1 cellular context compared by ENCODE assay signal in the genomic region with DNA sequence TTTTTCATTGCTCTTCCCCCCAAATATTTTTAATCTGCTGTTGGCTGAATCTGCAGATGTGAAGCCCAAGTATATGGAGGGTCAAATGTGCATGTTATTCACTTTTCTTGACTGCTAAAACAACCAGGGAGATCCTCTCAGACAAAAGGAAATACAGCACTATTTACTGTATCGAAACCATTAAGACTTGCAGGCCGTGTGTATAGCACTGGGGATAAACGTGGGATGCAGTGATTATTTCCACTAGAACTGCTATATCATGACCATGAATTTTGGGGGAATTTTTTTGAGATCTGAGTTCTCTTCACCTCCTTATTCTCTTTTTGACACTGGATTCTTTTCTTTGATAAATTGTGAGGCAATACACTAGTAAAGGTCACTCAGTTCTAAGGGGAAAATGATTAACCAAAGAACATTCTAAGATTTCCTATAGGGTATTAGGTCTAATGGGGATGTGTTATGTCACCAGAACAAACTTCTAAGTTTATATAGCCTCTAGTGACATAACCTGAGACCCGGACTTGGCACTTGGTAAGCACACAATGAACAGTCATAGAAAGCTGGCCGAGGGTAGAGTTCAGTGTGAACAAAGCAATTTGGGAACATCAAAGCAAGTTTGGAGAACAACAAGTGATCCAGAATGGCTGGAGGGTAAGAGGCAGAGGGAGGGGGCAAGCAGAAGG.
TF ChIP-seq lines count a peak whose summit lies in the region.

No MANE protein-coding gene starts in this region.

TF ChIP-seq in A549, 52 proteins besides CTCF, POLR2A, EP300 and RAD21 (continued from another document):
- TF ChIP-seq, protein P1, sequence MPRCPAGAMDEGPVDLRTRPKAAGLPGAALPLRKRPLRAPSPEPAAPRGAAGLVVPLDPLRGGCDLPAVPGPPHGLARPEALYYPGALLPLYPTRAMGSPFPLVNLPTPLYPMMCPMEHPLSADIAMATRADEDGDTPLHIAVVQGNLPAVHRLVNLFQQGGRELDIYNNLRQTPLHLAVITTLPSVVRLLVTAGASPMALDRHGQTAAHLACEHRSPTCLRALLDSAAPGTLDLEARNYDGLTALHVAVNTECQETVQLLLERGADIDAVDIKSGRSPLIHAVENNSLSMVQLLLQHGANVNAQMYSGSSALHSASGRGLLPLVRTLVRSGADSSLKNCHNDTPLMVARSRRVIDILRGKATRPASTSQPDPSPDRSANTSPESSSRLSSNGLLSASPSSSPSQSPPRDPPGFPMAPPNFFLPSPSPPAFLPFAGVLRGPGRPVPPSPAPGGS (IDR thresholded peaks at IDR 0.05): peak; percentile 52; the same call in 1 of the 3 replicates
- TF ChIP-seq, protein P2, sequence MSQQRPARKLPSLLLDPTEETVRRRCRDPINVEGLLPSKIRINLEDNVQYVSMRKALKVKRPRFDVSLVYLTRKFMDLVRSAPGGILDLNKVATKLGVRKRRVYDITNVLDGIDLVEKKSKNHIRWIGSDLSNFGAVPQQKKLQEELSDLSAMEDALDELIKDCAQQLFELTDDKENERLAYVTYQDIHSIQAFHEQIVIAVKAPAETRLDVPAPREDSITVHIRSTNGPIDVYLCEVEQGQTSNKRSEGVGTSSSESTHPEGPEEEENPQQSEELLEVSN (IDR thresholded peaks at IDR 0.05; ENCODE audit: borderline replicate concordance, low read depth): no peak
- TF ChIP-seq KDM5A (IDR thresholded peaks at IDR 0.05): no peak
- TF ChIP-seq JUN (IDR thresholded peaks at IDR 0.05): peak; percentile 71 to 81; a peak in 4 of 5 replicates
- TF ChIP-seq HOXB13 (CRISPR knock-in tag; IDR thresholded peaks at IDR 0.05; ENCODE audit: low read depth): no peak
- no peak for TF ChIP-seq RNF2 (IDR thresholded peaks at IDR 0.05; ENCODE audit: borderline replicate concordance, low read depth)
- no peak for TF ChIP-seq HOXA7 (CRISPR knock-in tag; IDR thresholded peaks at IDR 0.05)
- no peak for TF ChIP-seq RARB (CRISPR knock-in tag; IDR thresholded peaks at IDR 0.05)
- no peak for TF ChIP-seq HOXB5 (CRISPR knock-in tag; IDR thresholded peaks at IDR 0.05)
- TF ChIP-seq, protein P3, sequence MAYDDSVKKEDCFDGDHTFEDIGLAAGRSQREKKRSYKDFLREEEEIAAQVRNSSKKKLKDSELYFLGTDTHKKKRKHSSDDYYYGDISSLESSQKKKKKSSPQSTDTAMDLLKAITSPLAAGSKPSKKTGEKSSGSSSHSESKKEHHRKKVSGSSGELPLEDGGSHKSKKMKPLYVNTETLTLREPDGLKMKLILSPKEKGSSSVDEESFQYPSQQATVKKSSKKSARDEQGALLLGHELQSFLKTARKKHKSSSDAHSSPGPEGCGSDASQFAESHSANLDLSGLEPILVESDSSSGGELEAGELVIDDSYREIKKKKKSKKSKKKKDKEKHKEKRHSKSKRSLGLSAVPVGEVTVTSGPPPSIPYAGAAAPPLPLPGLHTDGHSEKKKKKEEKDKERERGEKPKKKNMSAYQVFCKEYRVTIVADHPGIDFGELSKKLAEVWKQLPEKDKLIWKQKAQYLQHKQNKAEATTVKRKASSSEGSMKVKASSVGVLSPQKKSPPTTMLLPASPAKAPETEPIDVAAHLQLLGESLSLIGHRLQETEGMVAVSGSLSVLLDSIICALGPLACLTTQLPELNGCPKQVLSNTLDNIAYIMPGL (CRISPR knock-in tag; IDR thresholded peaks at IDR 0.05; ENCODE audit: borderline replicate concordance): no peak
- TF ChIP-seq PBX3 (IDR thresholded peaks at IDR 0.05): no peak
- no peak for TF ChIP-seq EHMT2 (IDR thresholded peaks at IDR 0.05; ENCODE audit: low read depth)
- TF ChIP-seq, protein P4, sequence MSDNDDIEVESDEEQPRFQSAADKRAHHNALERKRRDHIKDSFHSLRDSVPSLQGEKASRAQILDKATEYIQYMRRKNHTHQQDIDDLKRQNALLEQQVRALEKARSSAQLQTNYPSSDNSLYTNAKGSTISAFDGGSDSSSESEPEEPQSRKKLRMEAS (IDR thresholded peaks at IDR 0.05): no peak
- TF ChIP-seq HDAC2 (IDR thresholded peaks at IDR 0.05): no peak
- no peak for TF ChIP-seq ZNF302 (CRISPR knock-in tag; IDR thresholded peaks at IDR 0.05)
- no peak for TF ChIP-seq SREBF2 (IDR thresholded peaks at IDR 0.05)
- TF ChIP-seq KDM1A (IDR thresholded peaks at IDR 0.05; ENCODE audit: low read depth): no peak
- no peak for TF ChIP-seq PHF8 (IDR thresholded peaks at IDR 0.05; ENCODE audit: borderline replicate concordance, low read depth)
- TF ChIP-seq RFX5 (IDR thresholded peaks at IDR 0.05): no peak
- no peak for TF ChIP-seq ZSCAN20 (CRISPR knock-in tag; IDR thresholded peaks at IDR 0.05)
- no peak for TF ChIP-seq HEYL (CRISPR knock-in tag; IDR thresholded peaks at IDR 0.05)
- TF ChIP-seq SMC3 (IDR thresholded peaks at IDR 0.05): 0 out of 3 replicates have a peak, but pooled peaks have one; percentile 19
- TF ChIP-seq JUNB (IDR thresholded peaks at IDR 0.05): peak; percentile 60
- TF ChIP-seq CBX8 (IDR thresholded peaks at IDR 0.05): no peak
- no peak for TF ChIP-seq MAZ (IDR thresholded peaks at IDR 0.05; ENCODE audit: borderline replicate concordance, low read depth, low read length)
- TF ChIP-seq ELK1 (IDR thresholded peaks at IDR 0.05; ENCODE audit: low read depth, low read length): no peak
- no peak for TF ChIP-seq FOSB (CRISPR knock-in tag; IDR thresholded peaks at IDR 0.05)
- no peak for TF ChIP-seq TP53 (CRISPR knock-in tag; IDR thresholded peaks at IDR 0.05)
- no peak for TF ChIP-seq NPAS2 (CRISPR knock-in tag; IDR thresholded peaks at IDR 0.05; ENCODE audit: borderline replicate concordance)
- no peak for TF ChIP-seq USF2 (IDR thresholded peaks at IDR 0.05)
- TF ChIP-seq ESRRA (IDR thresholded peaks at IDR 0.05; ENCODE audit: borderline replicate concordance, low read length): no peak
- TF ChIP-seq, protein P5, sequence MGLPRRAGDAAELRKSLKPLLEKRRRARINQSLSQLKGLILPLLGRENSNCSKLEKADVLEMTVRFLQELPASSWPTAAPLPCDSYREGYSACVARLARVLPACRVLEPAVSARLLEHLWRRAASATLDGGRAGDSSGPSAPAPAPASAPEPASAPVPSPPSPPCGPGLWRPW (IDR thresholded peaks at IDR 0.05): 0 out of 2 replicates have a peak, but pooled peaks have one; percentile 11
- TF ChIP-seq FOXS1 (CRISPR knock-in tag; IDR thresholded peaks at IDR 0.05): no peak
- TF ChIP-seq ZC3H11A (IDR thresholded peaks at IDR 0.05): no peak
- TF ChIP-seq FOSL2 (IDR thresholded peaks at IDR 0.05): no peak; the same call in 1 of the 2 replicates
- TF ChIP-seq FOSL2 (CRISPR knock-in tag; IDR thresholded peaks at IDR 0.05): no peak
- TF ChIP-seq CHD4 (IDR thresholded peaks at IDR 0.05; ENCODE audit: borderline replicate concordance): no peak
- TF ChIP-seq GATA3 (IDR thresholded peaks at IDR 0.05; ENCODE audit: borderline replicate concordance): peak; percentile 73
- no peak for TF ChIP-seq TFCP2L1 (CRISPR knock-in tag; IDR thresholded peaks at IDR 0.05)
- TF ChIP-seq CEBPB (IDR thresholded peaks at IDR 0.05): peak; percentile 67 to 68; a peak in 2 of 4 replicates
- TF ChIP-seq, protein P6, sequence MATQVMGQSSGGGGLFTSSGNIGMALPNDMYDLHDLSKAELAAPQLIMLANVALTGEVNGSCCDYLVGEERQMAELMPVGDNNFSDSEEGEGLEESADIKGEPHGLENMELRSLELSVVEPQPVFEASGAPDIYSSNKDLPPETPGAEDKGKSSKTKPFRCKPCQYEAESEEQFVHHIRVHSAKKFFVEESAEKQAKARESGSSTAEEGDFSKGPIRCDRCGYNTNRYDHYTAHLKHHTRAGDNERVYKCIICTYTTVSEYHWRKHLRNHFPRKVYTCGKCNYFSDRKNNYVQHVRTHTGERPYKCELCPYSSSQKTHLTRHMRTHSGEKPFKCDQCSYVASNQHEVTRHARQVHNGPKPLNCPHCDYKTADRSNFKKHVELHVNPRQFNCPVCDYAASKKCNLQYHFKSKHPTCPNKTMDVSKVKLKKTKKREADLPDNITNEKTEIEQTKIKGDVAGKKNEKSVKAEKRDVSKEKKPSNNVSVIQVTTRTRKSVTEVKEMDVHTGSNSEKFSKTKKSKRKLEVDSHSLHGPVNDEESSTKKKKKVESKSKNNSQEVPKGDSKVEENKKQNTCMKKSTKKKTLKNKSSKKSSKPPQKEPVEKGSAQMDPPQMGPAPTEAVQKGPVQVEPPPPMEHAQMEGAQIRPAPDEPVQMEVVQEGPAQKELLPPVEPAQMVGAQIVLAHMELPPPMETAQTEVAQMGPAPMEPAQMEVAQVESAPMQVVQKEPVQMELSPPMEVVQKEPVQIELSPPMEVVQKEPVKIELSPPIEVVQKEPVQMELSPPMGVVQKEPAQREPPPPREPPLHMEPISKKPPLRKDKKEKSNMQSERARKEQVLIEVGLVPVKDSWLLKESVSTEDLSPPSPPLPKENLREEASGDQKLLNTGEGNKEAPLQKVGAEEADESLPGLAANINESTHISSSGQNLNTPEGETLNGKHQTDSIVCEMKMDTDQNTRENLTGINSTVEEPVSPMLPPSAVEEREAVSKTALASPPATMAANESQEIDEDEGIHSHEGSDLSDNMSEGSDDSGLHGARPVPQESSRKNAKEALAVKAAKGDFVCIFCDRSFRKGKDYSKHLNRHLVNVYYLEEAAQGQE (IDR thresholded peaks at IDR 0.05): no peak
- no peak for TF ChIP-seq RCOR1 (IDR thresholded peaks at IDR 0.05; ENCODE audit: low read depth, low read length)
- no peak for TF ChIP-seq BHLHE40 (IDR thresholded peaks at IDR 0.05; ENCODE audit: low read depth, low read length)
- no peak for TF ChIP-seq CBX2 (IDR thresholded peaks at IDR 0.05; ENCODE audit: borderline replicate concordance, low read depth)
- no peak for TF ChIP-seq NR3C1 (IDR thresholded peaks at IDR 0.05)
- TF ChIP-seq MYC (IDR thresholded peaks at IDR 0.05; ENCODE audit: borderline replicate concordance, low read length): no peak
- TF ChIP-seq ATOH8 (CRISPR knock-in tag; IDR thresholded peaks at IDR 0.05; ENCODE audit: low read depth): no peak
- no peak for TF ChIP-seq NFE2L2 (conservative IDR thresholded peaks at IDR 0.05; ENCODE audit: low read length)
- no peak for TF ChIP-seq ZFP36 (IDR thresholded peaks at IDR 0.05; ENCODE audit: borderline replicate concordance, partially characterized antibody)
- TF ChIP-seq MAFK (IDR thresholded peaks at IDR 0.05; ENCODE audit: partially characterized antibody): no peak
TF ChIP-seq in A549: peak in this region for 7.
